ENCODE assay signal across 1 cellular context in genomic region chr6:158026054-158026900, GRCh38.
TF ChIP-seq lines count a peak whose summit lies in the region.

No MANE protein-coding gene starts in this region.

TF ChIP-seq in HEK293, 187 proteins besides CTCF, POLR2A, EP300 and RAD21 (continued from another document):
- TF ChIP-seq ZBTB6 (tag by site-specific recombination; IDR thresholded peaks at IDR 0.05) (no peak), ZNF18 (tag by site-specific recombination; IDR thresholded peaks at IDR 0.05) (no peak), ZNF521 (tag by site-specific recombination; IDR thresholded peaks at IDR 0.05) (no peak), HOXC10 (CRISPR knock-in tag; IDR thresholded peaks at IDR 0.05) (no peak), ZNF133 (tag by site-specific recombination; IDR thresholded peaks at IDR 0.05) (no peak), ZFP37 (tag by site-specific recombination; IDR thresholded peaks at IDR 0.05) (peak; percentile 70; the same call in 1 of the 2 replicates), GLIS2 (tag by site-specific recombination; IDR thresholded peaks at IDR 0.05) (peak; percentile 95), ZNF394 (tag by site-specific recombination; IDR thresholded peaks at IDR 0.05; ENCODE audit: borderline replicate concordance) (peak; percentile 68), ZXDB (tag by site-specific recombination; IDR thresholded peaks at IDR 0.05) (peak; percentile 66; the same call in 1 of the 2 replicates), AEBP2 (tag by site-specific recombination; IDR thresholded peaks at IDR 0.05; ENCODE audit: borderline replicate concordance) (no peak), ZNF169 (tag by site-specific recombination; IDR thresholded peaks at IDR 0.05) (no peak), ZNF174 (tag by site-specific recombination; IDR thresholded peaks at IDR 0.05) (no peak), ZNF558 (tag by site-specific recombination; IDR thresholded peaks at IDR 0.05) (peak; percentile 12; the same call in 1 of the 2 replicates), KLF10 (tag by site-specific recombination; IDR thresholded peaks at IDR 0.05) (no peak), ZBTB48 (tag by site-specific recombination; IDR thresholded peaks at IDR 0.05) (peak; percentile 81; the same call in 1 of the 2 replicates), ZNF658 (tag by site-specific recombination; IDR thresholded peaks at IDR 0.05) (no peak; the same call in 1 of the 2 replicates), GLI2 (tag by site-specific recombination; IDR thresholded peaks at IDR 0.05; ENCODE audit: borderline replicate concordance, low read depth) (no peak), ZNF140 (tag by site-specific recombination; IDR thresholded peaks at IDR 0.05) (no peak), IKZF3 (tag by site-specific recombination; IDR thresholded peaks at IDR 0.05) (peak; percentile 89), ZNF138 (tag by site-specific recombination; IDR thresholded peaks at IDR 0.05; ENCODE audit: borderline replicate concordance) (no peak), ZFP3 (tag by site-specific recombination; IDR thresholded peaks at IDR 0.05; ENCODE audit: low read depth) (peak; percentile 52; the same call in 1 of the 2 replicates), ZBTB49 (tag by site-specific recombination; IDR thresholded peaks at IDR 0.05; ENCODE audit: low read depth) (no peak), ZNF280C (tag by site-specific recombination; IDR thresholded peaks at IDR 0.05) (no peak), ZNF624 (tag by site-specific recombination; IDR thresholded peaks at IDR 0.05) (no peak), ZNF843 (tag by site-specific recombination; IDR thresholded peaks at IDR 0.05) (0 out of 2 replicates have a peak, but pooled peaks have one; percentile 46), ZNF701 (tag by site-specific recombination; IDR thresholded peaks at IDR 0.05) (no peak), ZNF239 (tag by site-specific recombination; IDR thresholded peaks at IDR 0.05) (no peak), ZNF184 (tag by site-specific recombination; IDR thresholded peaks at IDR 0.05) (no peak; the same call in 1 of the 2 replicates), FEZF1 (tag by site-specific recombination; IDR thresholded peaks at IDR 0.05) (peak; percentile 95), TSHZ1 (tag by site-specific recombination; IDR thresholded peaks at IDR 0.05; ENCODE audit: borderline replicate concordance) (no peak), ZBTB17 (tag by site-specific recombination; IDR thresholded peaks at IDR 0.05) (peak; percentile 93), MYNN (tag by site-specific recombination; IDR thresholded peaks at IDR 0.05; ENCODE audit: borderline replicate concordance) (peak; percentile 24; the same call in 1 of the 2 replicates), ZBTB10 (tag by site-specific recombination; IDR thresholded peaks at IDR 0.05) (peak; percentile 87), ZSCAN5A (tag by site-specific recombination; IDR thresholded peaks at IDR 0.05) (peak; percentile 82; the same call in 1 of the 2 replicates)
